In the genomic region with DNA sequence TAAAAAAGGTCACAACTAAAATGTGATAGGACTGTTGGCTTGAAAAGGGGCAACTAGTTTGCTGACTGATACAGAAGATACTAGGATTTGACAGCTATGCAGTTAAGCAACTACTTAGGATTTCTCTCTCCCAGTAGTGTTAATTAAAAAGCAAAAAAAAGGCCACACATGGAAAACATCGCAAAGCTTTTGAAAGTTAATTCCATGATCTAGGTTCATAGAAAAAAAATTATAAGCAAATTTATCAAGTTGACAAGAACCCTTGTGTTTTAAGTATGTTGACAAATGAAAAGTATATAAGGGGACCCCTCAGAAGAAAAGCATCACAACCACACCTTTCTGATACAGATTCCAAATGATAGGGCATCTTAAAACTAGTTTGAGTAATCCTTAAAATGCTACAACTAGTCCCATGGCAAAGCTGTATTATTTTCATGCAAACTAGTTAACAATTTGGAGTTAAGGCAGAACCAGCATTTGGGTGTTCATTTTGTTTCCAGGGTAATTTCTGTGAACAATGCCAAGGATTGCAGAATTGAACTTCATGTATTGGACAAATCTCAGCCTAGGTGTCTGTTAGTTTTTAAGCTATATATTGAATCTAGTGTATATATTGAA, we compare ENCODE assay signal across 1 cellular context.
TF ChIP-seq lines count a peak whose summit lies in the region.

No MANE protein-coding gene starts in this region.

TF ChIP-seq in K562, 482 proteins besides CTCF, POLR2A, EP300 and RAD21 (continued from another document and continues in another):
- TF ChIP-seq, protein P1, sequence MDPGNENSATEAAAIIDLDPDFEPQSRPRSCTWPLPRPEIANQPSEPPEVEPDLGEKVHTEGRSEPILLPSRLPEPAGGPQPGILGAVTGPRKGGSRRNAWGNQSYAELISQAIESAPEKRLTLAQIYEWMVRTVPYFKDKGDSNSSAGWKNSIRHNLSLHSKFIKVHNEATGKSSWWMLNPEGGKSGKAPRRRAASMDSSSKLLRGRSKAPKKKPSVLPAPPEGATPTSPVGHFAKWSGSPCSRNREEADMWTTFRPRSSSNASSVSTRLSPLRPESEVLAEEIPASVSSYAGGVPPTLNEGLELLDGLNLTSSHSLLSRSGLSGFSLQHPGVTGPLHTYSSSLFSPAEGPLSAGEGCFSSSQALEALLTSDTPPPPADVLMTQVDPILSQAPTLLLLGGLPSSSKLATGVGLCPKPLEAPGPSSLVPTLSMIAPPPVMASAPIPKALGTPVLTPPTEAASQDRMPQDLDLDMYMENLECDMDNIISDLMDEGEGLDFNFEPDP (CRISPR knock-in tag; IDR thresholded peaks at IDR 0.05) = no peak
- TF ChIP-seq ELF2 (CRISPR knock-in tag; IDR thresholded peaks at IDR 0.05) = no peak
- no peak for TF ChIP-seq ZKSCAN3 (CRISPR knock-in tag; IDR thresholded peaks at IDR 0.05)
- TF ChIP-seq NCOA1 (IDR thresholded peaks at IDR 0.05; ENCODE audit: low read depth) = no peak
- TF ChIP-seq ZNF778 (CRISPR knock-in tag; IDR thresholded peaks at IDR 0.05) = no peak
- TF ChIP-seq, protein P2, sequence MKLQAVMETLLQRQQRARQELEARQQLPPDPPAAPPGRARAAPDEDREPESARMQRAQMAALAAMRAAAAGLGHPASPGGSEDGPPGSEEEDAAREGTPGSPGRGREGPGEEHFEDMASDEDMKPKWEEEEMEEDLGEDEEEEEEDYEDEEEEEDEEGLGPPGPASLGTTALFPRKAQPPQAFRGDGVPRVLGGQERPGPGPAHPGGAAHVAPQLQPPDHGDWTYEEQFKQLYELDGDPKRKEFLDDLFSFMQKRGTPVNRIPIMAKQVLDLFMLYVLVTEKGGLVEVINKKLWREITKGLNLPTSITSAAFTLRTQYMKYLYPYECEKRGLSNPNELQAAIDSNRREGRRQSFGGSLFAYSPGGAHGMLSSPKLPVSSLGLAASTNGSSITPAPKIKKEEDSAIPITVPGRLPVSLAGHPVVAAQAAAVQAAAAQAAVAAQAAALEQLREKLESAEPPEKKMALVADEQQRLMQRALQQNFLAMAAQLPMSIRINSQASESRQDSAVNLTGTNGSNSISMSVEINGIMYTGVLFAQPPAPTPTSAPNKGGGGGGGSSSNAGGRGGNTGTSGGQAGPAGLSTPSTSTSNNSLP (IDR thresholded peaks at IDR 0.05; ENCODE audit: borderline replicate concordance, low read depth, low read length) = no peak
- no peak for TF ChIP-seq ZNF699 (CRISPR knock-in tag; IDR thresholded peaks at IDR 0.05; ENCODE audit: insufficient replicate concordance)
- TF ChIP-seq POU5F1 (IDR thresholded peaks at IDR 0.05; ENCODE audit: borderline replicate concordance, low read depth, low read length, partially characterized antibody) = no peak
- no peak for TF ChIP-seq HDAC3 (IDR thresholded peaks at IDR 0.05; ENCODE audit: borderline replicate concordance, partially characterized antibody)
- TF ChIP-seq, protein P3, sequence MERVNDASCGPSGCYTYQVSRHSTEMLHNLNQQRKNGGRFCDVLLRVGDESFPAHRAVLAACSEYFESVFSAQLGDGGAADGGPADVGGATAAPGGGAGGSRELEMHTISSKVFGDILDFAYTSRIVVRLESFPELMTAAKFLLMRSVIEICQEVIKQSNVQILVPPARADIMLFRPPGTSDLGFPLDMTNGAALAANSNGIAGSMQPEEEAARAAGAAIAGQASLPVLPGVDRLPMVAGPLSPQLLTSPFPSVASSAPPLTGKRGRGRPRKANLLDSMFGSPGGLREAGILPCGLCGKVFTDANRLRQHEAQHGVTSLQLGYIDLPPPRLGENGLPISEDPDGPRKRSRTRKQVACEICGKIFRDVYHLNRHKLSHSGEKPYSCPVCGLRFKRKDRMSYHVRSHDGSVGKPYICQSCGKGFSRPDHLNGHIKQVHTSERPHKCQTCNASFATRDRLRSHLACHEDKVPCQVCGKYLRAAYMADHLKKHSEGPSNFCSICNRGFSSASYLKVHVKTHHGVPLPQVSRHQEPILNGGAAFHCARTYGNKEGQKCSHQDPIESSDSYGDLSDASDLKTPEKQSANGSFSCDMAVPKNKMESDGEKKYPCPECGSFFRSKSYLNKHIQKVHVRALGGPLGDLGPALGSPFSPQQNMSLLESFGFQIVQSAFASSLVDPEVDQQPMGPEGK (CRISPR knock-in tag; IDR thresholded peaks at IDR 0.05; ENCODE audit: borderline replicate concordance) = no peak
- TF ChIP-seq, protein P4, sequence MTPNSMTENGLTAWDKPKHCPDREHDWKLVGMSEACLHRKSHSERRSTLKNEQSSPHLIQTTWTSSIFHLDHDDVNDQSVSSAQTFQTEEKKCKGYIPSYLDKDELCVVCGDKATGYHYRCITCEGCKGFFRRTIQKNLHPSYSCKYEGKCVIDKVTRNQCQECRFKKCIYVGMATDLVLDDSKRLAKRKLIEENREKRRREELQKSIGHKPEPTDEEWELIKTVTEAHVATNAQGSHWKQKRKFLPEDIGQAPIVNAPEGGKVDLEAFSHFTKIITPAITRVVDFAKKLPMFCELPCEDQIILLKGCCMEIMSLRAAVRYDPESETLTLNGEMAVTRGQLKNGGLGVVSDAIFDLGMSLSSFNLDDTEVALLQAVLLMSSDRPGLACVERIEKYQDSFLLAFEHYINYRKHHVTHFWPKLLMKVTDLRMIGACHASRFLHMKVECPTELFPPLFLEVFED (CRISPR knock-in tag; conservative IDR thresholded peaks at IDR 0.05) = peak; percentile 53; the same call in 1 of the 2 replicates
- TF ChIP-seq MECOM (CRISPR knock-in tag; IDR thresholded peaks at IDR 0.05) = no peak
- no peak for TF ChIP-seq ZNF354B (CRISPR knock-in tag; IDR thresholded peaks at IDR 0.05)
- TF ChIP-seq, protein P5, sequence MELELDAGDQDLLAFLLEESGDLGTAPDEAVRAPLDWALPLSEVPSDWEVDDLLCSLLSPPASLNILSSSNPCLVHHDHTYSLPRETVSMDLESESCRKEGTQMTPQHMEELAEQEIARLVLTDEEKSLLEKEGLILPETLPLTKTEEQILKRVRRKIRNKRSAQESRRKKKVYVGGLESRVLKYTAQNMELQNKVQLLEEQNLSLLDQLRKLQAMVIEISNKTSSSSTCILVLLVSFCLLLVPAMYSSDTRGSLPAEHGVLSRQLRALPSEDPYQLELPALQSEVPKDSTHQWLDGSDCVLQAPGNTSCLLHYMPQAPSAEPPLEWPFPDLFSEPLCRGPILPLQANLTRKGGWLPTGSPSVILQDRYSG (tag; conservative IDR thresholded peaks at IDR 0.05; ENCODE audit: low read depth) = no peak
- TF ChIP-seq CREBBP (IDR thresholded peaks at IDR 0.05; ENCODE audit: low read depth, low read length) = no peak
- peak; percentile 10; the same call in 1 of the 2 replicates for TF ChIP-seq STAT5A (IDR thresholded peaks at IDR 0.05; ENCODE audit: borderline replicate concordance, low read length)
- TF ChIP-seq CBX5 (IDR thresholded peaks at IDR 0.05; ENCODE audit: borderline replicate concordance, low read depth) = no peak
- TF ChIP-seq, protein P6, sequence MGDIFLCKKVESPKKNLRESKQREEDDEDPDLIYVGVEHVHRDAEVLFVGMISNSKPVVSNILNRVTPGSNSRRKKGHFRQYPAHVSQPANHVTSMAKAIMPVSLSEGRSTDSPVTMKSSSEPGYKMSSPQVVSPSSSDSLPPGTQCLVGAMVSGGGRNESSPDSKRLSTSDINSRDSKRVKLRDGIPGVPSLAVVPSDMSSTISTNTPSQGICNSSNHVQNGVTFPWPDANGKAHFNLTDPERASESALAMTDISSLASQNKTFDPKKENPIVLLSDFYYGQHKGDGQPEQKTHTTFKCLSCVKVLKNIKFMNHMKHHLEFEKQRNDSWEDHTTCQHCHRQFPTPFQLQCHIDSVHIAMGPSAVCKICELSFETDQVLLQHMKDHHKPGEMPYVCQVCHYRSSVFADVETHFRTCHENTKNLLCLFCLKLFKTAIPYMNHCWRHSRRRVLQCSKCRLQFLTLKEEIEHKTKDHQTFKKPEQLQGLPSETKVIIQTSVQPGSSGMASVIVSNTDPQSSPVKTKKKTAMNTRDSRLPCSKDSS (IDR thresholded peaks at IDR 0.05; ENCODE audit: low read depth, partially characterized antibody) = no peak
- TF ChIP-seq STAG1 (CRISPR knock-in tag; IDR thresholded peaks at IDR 0.05; ENCODE audit: borderline replicate concordance) = no peak
- TF ChIP-seq ZNF274 (IDR thresholded peaks at IDR 0.05; ENCODE audit: borderline replicate concordance, low read depth, low read length) = no peak
- no peak for TF ChIP-seq ZNF696 (CRISPR knock-in tag; conservative IDR thresholded peaks at IDR 0.05)
- no peak for TF ChIP-seq IRF2 (CRISPR knock-in tag; IDR thresholded peaks at IDR 0.05)
- TF ChIP-seq POLR2H (tag; IDR thresholded peaks at IDR 0.05; ENCODE audit: low read depth) = 0 out of 2 replicates have a peak, but pooled peaks have one; percentile 26
- TF ChIP-seq, protein P7, sequence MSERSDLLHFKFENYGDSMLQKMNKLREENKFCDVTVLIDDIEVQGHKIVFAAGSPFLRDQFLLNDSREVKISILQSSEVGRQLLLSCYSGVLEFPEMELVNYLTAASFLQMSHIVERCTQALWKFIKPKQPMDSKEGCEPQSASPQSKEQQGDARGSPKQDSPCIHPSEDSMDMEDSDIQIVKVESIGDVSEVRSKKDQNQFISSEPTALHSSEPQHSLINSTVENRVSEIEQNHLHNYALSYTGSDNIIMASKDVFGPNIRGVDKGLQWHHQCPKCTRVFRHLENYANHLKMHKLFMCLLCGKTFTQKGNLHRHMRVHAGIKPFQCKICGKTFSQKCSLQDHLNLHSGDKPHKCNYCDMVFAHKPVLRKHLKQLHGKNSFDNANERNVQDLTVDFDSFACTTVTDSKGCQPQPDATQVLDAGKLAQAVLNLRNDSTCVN (CRISPR knock-in tag; IDR thresholded peaks at IDR 0.05) = 0 out of 2 replicates have a peak, but pooled peaks have one; percentile 16
- TF ChIP-seq WHSC1 (IDR thresholded peaks at IDR 0.05; ENCODE audit: low read length) = no peak
- TF ChIP-seq RBM14 (IDR thresholded peaks at IDR 0.05; ENCODE audit: borderline replicate concordance, insufficient read depth, low read depth, low read length) = no peak
- no peak for TF ChIP-seq ZNF75A (CRISPR knock-in tag; IDR thresholded peaks at IDR 0.05)
- TF ChIP-seq, protein P8, sequence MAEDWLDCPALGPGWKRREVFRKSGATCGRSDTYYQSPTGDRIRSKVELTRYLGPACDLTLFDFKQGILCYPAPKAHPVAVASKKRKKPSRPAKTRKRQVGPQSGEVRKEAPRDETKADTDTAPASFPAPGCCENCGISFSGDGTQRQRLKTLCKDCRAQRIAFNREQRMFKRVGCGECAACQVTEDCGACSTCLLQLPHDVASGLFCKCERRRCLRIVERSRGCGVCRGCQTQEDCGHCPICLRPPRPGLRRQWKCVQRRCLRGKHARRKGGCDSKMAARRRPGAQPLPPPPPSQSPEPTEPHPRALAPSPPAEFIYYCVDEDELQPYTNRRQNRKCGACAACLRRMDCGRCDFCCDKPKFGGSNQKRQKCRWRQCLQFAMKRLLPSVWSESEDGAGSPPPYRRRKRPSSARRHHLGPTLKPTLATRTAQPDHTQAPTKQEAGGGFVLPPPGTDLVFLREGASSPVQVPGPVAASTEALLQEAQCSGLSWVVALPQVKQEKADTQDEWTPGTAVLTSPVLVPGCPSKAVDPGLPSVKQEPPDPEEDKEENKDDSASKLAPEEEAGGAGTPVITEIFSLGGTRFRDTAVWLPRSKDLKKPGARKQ (CRISPR knock-in tag; IDR thresholded peaks at IDR 0.05) = no peak
- TF ChIP-seq, protein P9, sequence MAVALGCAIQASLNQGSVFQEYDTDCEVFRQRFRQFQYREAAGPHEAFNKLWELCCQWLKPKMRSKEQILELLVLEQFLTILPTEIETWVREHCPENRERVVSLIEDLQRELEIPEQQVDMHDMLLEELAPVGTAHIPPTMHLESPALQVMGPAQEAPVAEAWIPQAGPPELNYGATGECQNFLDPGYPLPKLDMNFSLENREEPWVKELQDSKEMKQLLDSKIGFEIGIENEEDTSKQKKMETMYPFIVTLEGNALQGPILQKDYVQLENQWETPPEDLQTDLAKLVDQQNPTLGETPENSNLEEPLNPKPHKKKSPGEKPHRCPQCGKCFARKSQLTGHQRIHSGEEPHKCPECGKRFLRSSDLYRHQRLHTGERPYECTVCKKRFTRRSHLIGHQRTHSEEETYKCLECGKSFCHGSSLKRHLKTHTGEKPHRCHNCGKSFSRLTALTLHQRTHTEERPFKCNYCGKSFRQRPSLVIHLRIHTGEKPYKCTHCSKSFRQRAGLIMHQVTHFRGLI (CRISPR knock-in tag; IDR thresholded peaks at IDR 0.05) = no peak
- TF ChIP-seq HSF4 (CRISPR knock-in tag; IDR thresholded peaks at IDR 0.05; ENCODE audit: borderline replicate concordance) = no peak
- TF ChIP-seq, protein P10, sequence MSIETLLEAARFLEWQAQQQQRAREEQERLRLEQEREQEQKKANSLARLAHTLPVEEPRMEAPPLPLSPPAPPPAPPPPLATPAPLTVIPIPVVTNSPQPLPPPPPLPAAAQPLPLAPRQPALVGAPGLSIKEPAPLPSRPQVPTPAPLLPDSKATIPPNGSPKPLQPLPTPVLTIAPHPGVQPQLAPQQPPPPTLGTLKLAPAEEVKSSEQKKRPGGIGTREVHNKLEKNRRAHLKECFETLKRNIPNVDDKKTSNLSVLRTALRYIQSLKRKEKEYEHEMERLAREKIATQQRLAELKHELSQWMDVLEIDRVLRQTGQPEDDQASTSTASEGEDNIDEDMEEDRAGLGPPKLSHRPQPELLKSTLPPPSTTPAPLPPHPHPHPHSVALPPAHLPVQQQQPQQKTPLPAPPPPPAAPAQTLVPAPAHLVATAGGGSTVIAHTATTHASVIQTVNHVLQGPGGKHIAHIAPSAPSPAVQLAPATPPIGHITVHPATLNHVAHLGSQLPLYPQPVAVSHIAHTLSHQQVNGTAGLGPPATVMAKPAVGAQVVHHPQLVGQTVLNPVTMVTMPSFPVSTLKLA (conservative IDR thresholded peaks at IDR 0.05) = no peak
- no peak for TF ChIP-seq PHF20 (IDR thresholded peaks at IDR 0.05; ENCODE audit: partially characterized antibody)
- TF ChIP-seq POLR2AphosphoS2 (IDR thresholded peaks at IDR 0.05; ENCODE audit: low read length) = peak; percentile 95; the same call in 1 of the 2 replicates
- no peak for TF ChIP-seq BCL6 (CRISPR knock-in tag; IDR thresholded peaks at IDR 0.05)
- TF ChIP-seq MBD2 (IDR thresholded peaks at IDR 0.05; ENCODE audit: borderline replicate concordance, low read depth) = no peak
- TF ChIP-seq, protein P11, sequence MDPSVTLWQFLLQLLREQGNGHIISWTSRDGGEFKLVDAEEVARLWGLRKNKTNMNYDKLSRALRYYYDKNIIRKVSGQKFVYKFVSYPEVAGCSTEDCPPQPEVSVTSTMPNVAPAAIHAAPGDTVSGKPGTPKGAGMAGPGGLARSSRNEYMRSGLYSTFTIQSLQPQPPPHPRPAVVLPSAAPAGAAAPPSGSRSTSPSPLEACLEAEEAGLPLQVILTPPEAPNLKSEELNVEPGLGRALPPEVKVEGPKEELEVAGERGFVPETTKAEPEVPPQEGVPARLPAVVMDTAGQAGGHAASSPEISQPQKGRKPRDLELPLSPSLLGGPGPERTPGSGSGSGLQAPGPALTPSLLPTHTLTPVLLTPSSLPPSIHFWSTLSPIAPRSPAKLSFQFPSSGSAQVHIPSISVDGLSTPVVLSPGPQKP (CRISPR knock-in tag; IDR thresholded peaks at IDR 0.05) = no peak
- no peak for TF ChIP-seq RBM22 (IDR thresholded peaks at IDR 0.05; ENCODE audit: low read depth, low read length, poor library complexity, severe bottlenecking)
- TF ChIP-seq NR3C1 (CRISPR knock-in tag; IDR thresholded peaks at IDR 0.05) = no peak
- no peak for TF ChIP-seq TAL1 (IDR thresholded peaks at IDR 0.05)
- TF ChIP-seq MAZ (CRISPR knock-in tag; conservative IDR thresholded peaks at IDR 0.05 in 1 of 2, IDR thresholded peaks at IDR 0.05 in 1 of 2) = no peak
